In the genomic region with DNA sequence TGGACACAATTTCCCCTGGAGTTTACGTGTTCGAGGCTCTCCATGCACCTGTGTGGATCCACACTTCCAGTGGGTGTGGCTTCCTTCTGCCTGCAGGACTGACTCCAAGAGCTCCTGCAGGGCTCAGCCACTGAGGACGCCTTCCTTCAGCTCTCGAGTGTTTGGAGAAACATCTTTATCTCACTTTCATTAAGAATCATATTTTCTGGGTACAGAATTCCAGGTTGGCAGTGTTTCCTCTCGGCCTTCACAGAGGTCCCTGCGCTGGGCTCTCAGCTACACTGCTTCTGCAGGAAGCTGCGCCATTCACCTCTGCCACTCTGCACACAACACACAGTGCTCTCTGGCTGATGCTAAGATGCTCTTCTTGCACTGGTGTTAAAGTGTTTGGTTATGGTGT, we compare ENCODE assay signal across 26 cellular contexts.
"Had no signal": no experiment of that assay in that cellular context is flagged by ENCODE, and none has a peak within 500 bp of the region (broad histone marks: within the 10 kb centered on the region; RNA-seq: fewer than 3 reads in every experiment).

No MANE protein-coding gene starts in this region.

- H3K27me3 ChIP-seq: thyroid gland had no signal

- H3K27ac Mint-ChIP-seq: natural killer cell treated with Interleukin-12 subunit alpha and Interleukin-12 subunit beta and Interleukin-15 and Interleukin-18, amount 100 ng/mL, for 72 hours; stimulated activated naive CD8-positive, alpha-beta T cell treated with anti-CD3 and anti-CD28 coated beads, Interleukin-15, Interleukin-2, amounts not matched to agents 100 ng/mL and 50 ng/mL, for 24 hours had no signal

- H3K9me3 ChIP-seq: prostate gland, thyroid gland had no signal

- H3K4me2 ChIP-seq: smooth muscle cell had no signal

- H3K4me3 Mint-ChIP-seq: natural killer cell treated with Interleukin-12 subunit alpha and Interleukin-12 subunit beta and Interleukin-15 and Interleukin-18, amount 100 ng/mL, for 72 hours; stimulated activated naive CD8-positive, alpha-beta T cell treated with anti-CD3 and anti-CD28 coated beads, Interleukin-15, Interleukin-2, amounts not matched to agents 100 ng/mL and 50 ng/mL, for 24 hours had no signal

- FAIRE-seq: urothelium cell line had no signal

- ATAC-seq: esophagus mucosa; heart right ventricle; left lung; lower lobe of right lung; natural killer cell treated with Interleukin-12 subunit alpha and Interleukin-12 subunit beta and Interleukin-15 and Interleukin-18, amount 100 ng/mL, for 72 hours; SK-N-SH treated with all-trans-retinoic acid at 6 μM for 48 hours had no signal

- H3K9me3 Mint-ChIP-seq: natural killer cell treated with Interleukin-12 subunit alpha and Interleukin-12 subunit beta and Interleukin-15 and Interleukin-18, amount 100 ng/mL, for 72 hours had no signal

- H3K4me3 ChIP-seq: breast epithelium, heart right ventricle, left lung, lower lobe of right lung, prostate gland, smooth muscle cell, thyroid gland had no signal

- DNase-seq: activated CD4-positive, alpha-beta T cell treated with anti-CD3 and anti-CD28 coated beads for 4 hours; activated CD4-positive, alpha-beta T cell treated with anti-CD3 and anti-CD28 coated beads, Interleukin-2, amount 50 U/mL, for 4 hours; activated gamma-delta T cell treated with Interleukin-2 at 50 U/mL for 16 hours; activated naive CD4-positive, alpha-beta T cell treated with anti-CD3 and anti-CD28 coated beads, Interleukin-2, amount 50 U/mL, for 16 hours; activated T-cell treated with anti-CD3 and anti-CD28 coated beads, Interleukin-2, amount 50 U/mL, for 1 hour; amygdala; central memory CD4-positive, alpha-beta T cell; foreskin melanocyte; heart right ventricle; left lung; lower lobe of right lung; mesenchymal stem cell; retina; stimulated activated CD4-positive, alpha-beta T cell treated with anti-CD3 and anti-CD28 coated beads, Interleukin-15, amount 100 ng/mL, for 24 hours; stimulated activated CD4-positive, alpha-beta T cell treated with anti-CD3 and anti-CD28 coated beads, Interleukin-2, amount 100 ng/mL, for 48 hours; substantia nigra; T-helper 2 cell; thyroid gland had no signal

- H3K36me3 Mint-ChIP-seq: natural killer cell treated with Interleukin-12 subunit alpha and Interleukin-12 subunit beta and Interleukin-15 and Interleukin-18, amount 100 ng/mL, for 72 hours had no signal

- H3K4me1 ChIP-seq: breast epithelium, heart right ventricle, left lung, lower lobe of right lung, prostate gland, thyroid gland had no signal

- H3K36me3 ChIP-seq: breast epithelium, heart right ventricle, left lung, lower lobe of right lung, prostate gland, thyroid gland had no signal

- H3K27ac ChIP-seq: breast epithelium, heart right ventricle, left lung, lower lobe of right lung, prostate gland, thyroid gland had no signal
